1 cellular context compared by ENCODE assay signal in genomic region chr14:38989917-38990546, GRCh38.
TF ChIP-seq lines count a peak whose summit lies in the region.

No MANE protein-coding gene starts in this region.

TF ChIP-seq in GM23338, 12 proteins besides CTCF, POLR2A, EP300 and RAD21 (continued from another document):
- TF ChIP-seq POLR2AphosphoS5 (IDR thresholded peaks at IDR 0.05; ENCODE audit: low read depth) (no peak), STAT1 (IDR thresholded peaks at IDR 0.05; ENCODE audit: unreplicated experiment) (no peak), EZH2 (IDR thresholded peaks at IDR 0.05; ENCODE audit: low read depth, unreplicated experiment) (no peak), ZNF331 (CRISPR knock-in tag; IDR thresholded peaks at IDR 0.05; ENCODE audit: low read depth) (no peak)
TF ChIP-seq in GM23338: peak in this region for 0.
